In the genomic region with DNA sequence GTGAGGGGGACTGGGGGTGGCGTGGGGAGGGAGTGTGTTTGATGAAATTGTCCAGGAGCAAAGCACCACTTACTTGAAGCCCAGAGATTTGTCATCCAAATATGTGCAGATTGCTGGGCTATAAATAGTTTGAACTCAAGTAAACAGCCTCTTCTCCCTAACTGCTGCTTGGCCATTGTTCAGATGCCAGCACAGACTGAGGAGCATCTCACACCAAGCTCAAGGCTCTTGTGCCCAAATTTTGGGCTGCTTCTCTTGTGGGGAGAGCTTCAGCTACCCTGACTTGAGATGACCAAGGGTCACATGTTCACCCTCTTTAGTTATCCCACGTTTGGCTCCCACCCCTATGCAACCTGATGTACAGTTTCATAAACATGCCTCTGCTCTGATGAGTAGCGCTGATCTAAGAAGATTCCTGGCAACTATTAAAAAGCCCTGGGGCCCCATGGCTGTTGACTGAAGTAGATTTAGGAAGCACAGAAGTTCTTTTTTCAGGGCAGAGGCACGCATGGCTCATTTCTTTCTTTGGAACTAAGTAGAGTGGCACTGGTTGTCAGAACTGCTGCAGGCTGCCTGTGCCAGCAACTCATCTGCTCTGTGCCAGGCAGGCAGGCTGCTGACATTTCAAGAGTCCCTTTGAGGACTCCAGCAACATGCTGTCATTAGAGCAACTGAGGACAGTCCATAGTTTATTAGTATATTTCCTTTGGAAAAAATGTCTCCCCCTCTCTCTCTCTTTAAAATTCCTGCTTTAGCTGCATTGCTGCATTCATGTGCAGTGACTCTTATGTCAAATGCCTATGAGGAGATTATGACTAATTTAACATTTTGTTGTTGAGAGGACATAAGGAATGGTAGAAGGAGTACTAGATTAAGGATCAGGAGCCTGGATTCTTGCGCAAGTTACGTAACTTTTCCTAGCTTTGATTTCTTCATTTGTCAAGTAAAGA, we compare ENCODE assay signal across 8 cellular contexts. TPM values are rescaled to one million over a fixed set of nuclear protein-coding genes. Genes with fewer than 3 reads are reported as not detected.
DNase-seq lines count a peak whose midpoint lies in the region; ATAC-seq and FAIRE-seq lines count a peak whose summit lies in the region.

No MANE protein-coding gene starts in this region.

- no peaks in the 10 kb centered on the region for H3K9me3 ChIP-seq in SK-N-MC (ENCODE audit: low read depth, low read length)

- intact Hi-C loops in posterior cingulate gyrus (cut with DNase I): no loop called here

- H3K4me3 ChIP-seq in SK-N-MC: peak overlapping the region; percentile 79

- no peaks in the 10 kb centered on the region for H3K36me3 ChIP-seq in SK-N-MC (ENCODE audit: insufficient read depth, low read length)

- FAIRE-seq in frontal cortex (lab: Jason Lieb, UNC): no peak

- H3K27ac ChIP-seq in SK-N-MC: peak overlapping the region; percentile 100

- H3K9ac ChIP-seq in SK-N-MC (ENCODE audit: insufficient read length): peak overlapping the region; percentile 73

- in situ Hi-C loops in Caki2 (cut with HindIII; ENCODE audit: low pct_unique_long_range_greater_than_20kb, low sequenced_read_pairs): no loop called here

- no peak for ATAC-seq in GM21825 (IDR thresholded peaks at IDR 0.05; ENCODE audit: unreplicated experiment)
- ATAC-seq in HG02763 (IDR thresholded peaks at IDR 0.05; ENCODE audit: unreplicated experiment): no peak

- DNase-seq in Caki2 (ENCODE audit: low read depth) (peak; percentile 33), SK-N-MC (ENCODE audit: low read depth, low spot score) (peak; percentile 80), frontal cortex (ENCODE audit: low spot score in 2 of 2) (peak; percentile 13 to 26), posterior cingulate gyrus (peak; percentile 57 to 95 (median 73)), NCI-H2196 (lab: John Stamatoyannopoulos, UW; ENCODE audit: unreplicated experiment) (no peak), Kasumi-1 (lab: John Stamatoyannopoulos, UW) (no peak)

RNA-seq across cellular contexts. Expression of gene PKIG, which starts 9.6 kb away (rescaled TPM):
- total RNA-seq in Caki2 (2014; rRNA removed; shearing (Covaris generic); ENCODE audit: low replicate concordance): 38.5 and 58.1 TPM in 2 replicates
- 32.2 TPM for total RNA-seq in frontal cortex

RNA-seq across cellular contexts. Expression of gene SERINC3, which starts 51.0 kb away (rescaled TPM):
- 59.5 and 60.8 TPM in 2 replicates for total RNA-seq in Caki2 (2014; rRNA removed; shearing (Covaris generic); ENCODE audit: low replicate concordance)
- total RNA-seq in frontal cortex: 89.7 TPM

Comparison
In these comparisons a context has a peak if more than half of its experiments do, and no peak if none do; other contexts are left out.
1. DNase-seq: peak in Caki2 (single experiment), SK-N-MC (single experiment), frontal cortex (2 of 2) and posterior cingulate gyrus (10 of 10); none in NCI-H2196 (single experiment) and Kasumi-1 (0 of 2).